1 cellular context compared by ENCODE assay signal in genomic region chr9:33510264-33511183, GRCh38.
TF ChIP-seq lines count a peak whose summit lies in the region.

No MANE protein-coding gene starts in this region.

TF ChIP-seq in GM12878, 131 proteins besides CTCF, POLR2A, EP300 and RAD21 (continued from another document):
- TF ChIP-seq YY1 (IDR thresholded peaks at IDR 0.05; ENCODE audit: low read depth, low read length) (peak; percentile 88), CREM (IDR thresholded peaks at IDR 0.05; ENCODE audit: low read depth) (peak; percentile 80)
